ENCODE assay signal across 19 cellular contexts in the genomic region with DNA sequence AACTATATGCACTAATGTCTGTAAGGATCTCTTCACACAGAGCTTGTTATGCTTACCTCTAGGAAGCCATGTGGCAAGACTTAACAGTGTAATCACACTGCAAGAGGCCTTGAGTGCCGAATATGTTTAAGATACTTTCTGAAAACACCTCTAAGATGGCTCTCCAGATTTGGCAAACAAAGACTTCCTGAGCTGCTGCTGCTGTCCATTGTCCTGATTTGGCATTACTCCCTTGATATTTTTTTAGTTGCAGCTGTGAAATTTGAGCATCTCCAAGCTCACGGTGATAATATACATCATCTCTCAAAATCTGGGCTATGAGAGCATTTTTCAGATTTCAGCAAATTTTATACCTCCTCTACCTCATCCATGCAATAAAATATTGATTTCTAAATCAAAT.
DNase-seq lines count a peak whose midpoint lies in the region; ATAC-seq and TF ChIP-seq lines count a peak whose summit lies in the region.
"Had no signal": no experiment of that assay in that cellular context is flagged by ENCODE, and none has a peak within 500 bp of the region (broad histone marks: within the 10 kb centered on the region; RNA-seq: fewer than 3 reads in every experiment).

No MANE protein-coding gene starts in this region.

- DNase-seq in NCI-H1092 treated with DMSO at 0.1 percent for 48 hours (lab: John Stamatoyannopoulos, UW) (peak; percentile 18), NCI-H1092 (lab: John Stamatoyannopoulos, UW) (no peak), Kasumi-1 (lab: John Stamatoyannopoulos, UW) (peak; percentile 14 to 26), astrocyte of the cerebellum (ENCODE audit: low read depth) (peak; percentile 40), iris pigment epithelial cell (ENCODE audit: low read depth) (peak; percentile 36), SKM-1 (lab: John Stamatoyannopoulos, UW; ENCODE audit: unreplicated experiment) (no peak), NCI-H1048 (lab: John Stamatoyannopoulos, UW) (no peak)
- DNase-seq: activated CD4-positive, alpha-beta T cell treated with anti-CD3 and anti-CD28 coated beads, Interleukin-2, amount 10 ng/mL, durations not matched to agents 7 days and 5 days; adrenal gland; CD4-positive, alpha-beta T cell; cortex of kidney; heart right ventricle; left ventricle myocardium superior; naive B cell; NCI-H1417 treated with DMSO at 0.1 percent for 48 hours; NCI-H526; stimulated activated CD4-positive, alpha-beta T cell treated with anti-CD3 and anti-CD28 coated beads, Interleukin-15, amount 100 ng/mL, for 24 hours had no signal

- in situ Hi-C loops in astrocyte of the cerebellum (cut with HindIII; ENCODE audit: low sequenced_read_pairs) = no loop called here

- no peak for TF ChIP-seq CTCF in astrocyte of the cerebellum (IDR thresholded peaks at IDR 0.05; ENCODE audit: low read depth, low read length, missing control alignments)

- ATAC-seq in HG03442 (IDR thresholded peaks at IDR 0.05; ENCODE audit: unreplicated experiment) = no peak
- ATAC-seq: heart right ventricle, left ventricle myocardium superior had no signal

- no peak overlapping the region for H3K4me3 ChIP-seq in astrocyte of the cerebellum (ENCODE audit: low read depth, low read length)
- H3K4me3 ChIP-seq: adrenal gland, HAP-1, heart right ventricle had no signal

Comparison
In these comparisons a context has a peak if more than half of its experiments do, and no peak if none do; other contexts are left out.
1. DNase-seq: peak in NCI-H1092 treated with DMSO at 0.1 percent for 48 hours (single experiment), Kasumi-1 (2 of 2), astrocyte of the cerebellum (single experiment) and iris pigment epithelial cell (single experiment); none in NCI-H1092 (single experiment), SKM-1 (single experiment) and NCI-H1048 (single experiment).